In genomic region chr2:10778724-10779115, GRCh38 we compare ENCODE assay signal across 18 cellular contexts. TPM values are rescaled to one million over a fixed set of nuclear protein-coding genes. Genes with fewer than 3 reads are reported as not detected.
"Had no signal": no experiment of that assay in that cellular context is flagged by ENCODE, and none has a peak within 500 bp of the region (broad histone marks: within the 10 kb centered on the region; RNA-seq: fewer than 3 reads in every experiment).

No MANE protein-coding gene starts in this region.

- H3K4me2 ChIP-seq: smooth muscle cell had no signal

- H3K27me3 ChIP-seq: tibial nerve had no signal

- H3K9me3 ChIP-seq: psoas muscle, tibial nerve had no signal

- ATAC-seq: activated T-cell treated with anti-CD3 and anti-CD28 coated beads, Interleukin-2, amount 50 U/mL, for 72 hours; effector memory CD8-positive, alpha-beta T cell had no signal

- FAIRE-seq: urothelium cell line had no signal

- DNase-seq: activated B cell treated with CpG ODN at 0.5 μM for 24 hours; activated CD4-positive, alpha-beta T cell treated with anti-CD3 and anti-CD28 coated beads, Interleukin-2, amount 10 ng/mL, durations not matched to agents 24 days and 14 days; activated gamma-delta T cell treated with Interleukin-2 at 50 U/mL for 16 hours; activated T-cell treated with anti-CD3 and anti-CD28 coated beads, Interleukin-2, amount 50 U/mL, for 72 hours; amniotic stem cell; dermis blood vessel endothelial cell; effector memory CD8-positive, alpha-beta T cell; glutamatergic neuron; hypothalamus; psoas muscle; right cardiac atrium; stimulated activated CD4-positive, alpha-beta T cell treated with anti-CD3 and anti-CD28 coated beads, Interleukin-4, amount 100 ng/mL, for 24 hours; stimulated activated naive CD4-positive, alpha-beta T cell had no signal

- H3K27ac ChIP-seq: psoas muscle, tibial nerve had no signal

- H3K4me3 ChIP-seq: psoas muscle, smooth muscle cell, tibial nerve had no signal

- H3K4me1 ChIP-seq: psoas muscle had no signal

RNA-seq across cellular contexts. Expression of gene ATP6V1C2, which starts 57.3 kb away (rescaled TPM):
- total RNA-seq: activated CD4-positive, alpha-beta T cell treated with anti-CD3 and anti-CD28 coated beads, Interleukin-2, amount 10 ng/mL, durations not matched to agents 24 days and 14 days; mononuclear cell; osteocyte had no signal
